In the genomic region with DNA sequence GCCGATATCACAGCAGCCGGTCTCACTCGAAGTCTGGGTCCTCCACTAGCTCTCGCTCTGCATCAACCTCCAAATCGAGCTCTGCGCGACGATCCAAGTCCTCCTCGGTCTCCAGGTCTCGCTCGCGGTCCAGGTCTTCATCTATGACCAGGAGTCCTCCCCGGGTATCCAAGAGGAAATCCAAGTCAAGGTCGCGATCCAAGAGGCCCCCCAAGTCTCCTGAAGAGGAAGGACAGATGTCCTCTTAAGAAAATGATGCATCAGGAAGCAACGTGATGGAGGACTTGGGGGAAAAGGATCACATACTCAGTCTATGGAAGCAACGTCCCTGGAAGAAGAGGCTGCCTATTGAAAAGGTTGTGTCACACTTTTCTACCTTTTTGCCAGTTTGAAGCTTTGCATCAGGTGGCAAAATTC, we compare ENCODE assay signal across 7 cellular contexts. TPM values are rescaled to one million over a fixed set of nuclear protein-coding genes. Genes with fewer than 3 reads are reported as not detected.
DNase-seq lines count a peak whose midpoint lies in the region; ATAC-seq, FAIRE-seq and TF ChIP-seq lines count a peak whose summit lies in the region.

No MANE protein-coding gene starts in this region.

- H3K9ac ChIP-seq in K562 (ENCODE audit: insufficient read depth in 1 of 2, low read depth in 2 of 2, low read length in 2 of 2), result peak overlapping the region; percentile 96 to 100
- H3K9ac ChIP-seq in subcutaneous abdominal adipose tissue (ENCODE audit: low read length in 5 of 5), result peak overlapping the region; percentile 77 to 97 (median 79)

- TF ChIP-seq EP300 in K562 (IDR thresholded peaks at IDR 0.05; ENCODE audit: low read length), result no peak

- peaks cover 38% of the 10 kb centered on the region for H3K79me2 ChIP-seq in K562 (ENCODE audit: control insufficient read depth, insufficient read depth, low read length)

- no TSS peak for BruUV-seq in K562 (replicated peaks; lab: Mats Ljungman, UMichigan)

- peaks cover 9% of the 10 kb centered on the region; the same call in 2 of the 3 replicates for H3K36me3 ChIP-seq in K562 (ENCODE audit: control insufficient read depth, insufficient read depth, low read length)
- no peaks in the 10 kb centered on the region for H3K36me3 ChIP-seq in subcutaneous abdominal adipose tissue (ENCODE audit: control insufficient read depth in 5 of 5, insufficient read depth in 5 of 5, low read length in 5 of 5)

- no peaks in the 10 kb centered on the region for H3K27me3 ChIP-seq in K562 (ENCODE audit: control insufficient read depth in 2 of 2, insufficient read depth in 2 of 2, low read length in 2 of 2)
- no peaks in the 10 kb centered on the region for H3K27me3 ChIP-seq in layer of hippocampus (ENCODE audit: control insufficient read depth, insufficient read depth, low read length)
- H3K27me3 ChIP-seq in subcutaneous abdominal adipose tissue (ENCODE audit: control insufficient read depth in 5 of 5, insufficient read depth in 4 of 5, low read length in 5 of 5), result no peaks in the 10 kb centered on the region

- H3K4me2 ChIP-seq in K562 (ENCODE audit: insufficient read depth, low read length), result peak overlapping the region; percentile 97

- peak overlapping the region; percentile 86 for H3K4me3 ChIP-seq in K562
- H3K4me3 ChIP-seq in subcutaneous abdominal adipose tissue (ENCODE audit: low read depth in 1 of 5, low read length in 5 of 5), result peak overlapping the region; percentile 87 to 100 (median 99)

- H3K4me1 ChIP-seq in K562 (replicated peaks in 1 of 2; ENCODE audit: control insufficient read depth in 2 of 2, insufficient read depth in 2 of 2, low read length in 2 of 2) (peaks cover 0 to 5% of the 10 kb centered on the region in 2 experiments; a peak in 3 of 5 replicates), subcutaneous abdominal adipose tissue (ENCODE audit: control insufficient read depth in 5 of 5, insufficient read depth in 5 of 5, low read length in 5 of 5) (peaks cover 2 to 28% (median 25%) of the 10 kb centered on the region in 5 donors)

- H4K20me1 ChIP-seq in K562 (replicated peaks; ENCODE audit: control insufficient read depth, insufficient read depth, low read length), result no peaks in the 10 kb centered on the region

- TF ChIP-seq POLR2A in K562 (conservative IDR thresholded peaks at IDR 0.05), result no peak

- in situ Hi-C loops in K562 (cut with MboI), result no loop called here

- WGBS in K562 (ENCODE audit: insufficient coverage, low coverage, missing lambda C conversion rate), result under 1% methylated on average over 15 of the region's 17 CpGs

- CTCF ChIA-PET in K562 (lab: Yijun Ruan, JAX; ENCODE audit: low intra/inter-chr PET ratio), result no interaction called here

- FAIRE-seq in GM19239 (lab: Jason Lieb, UNC), result peak; percentile 58
- FAIRE-seq in K562 (lab: Jason Lieb, UNC), result peak; percentile 44

- H3K9me1 ChIP-seq in K562 (ENCODE audit: control insufficient read depth, insufficient read depth, low read length), result no peaks in the 10 kb centered on the region

- peak overlapping the region; percentile 95 for H2AFZ ChIP-seq in K562 (ENCODE audit: low read depth, low read length)

- POLR2A ChIA-PET in K562 (lab: Yijun Ruan, JAX), result interaction anchor here (0.6 to 3.7 kb wide), 25 partner anchors 10 to 162 kb away, joined by 3 to 29 read pairs (median 4); partner anchors contain the start of gene ENDOD1

- intact Hi-C loops in K562 (cut with micrococcal nuclease), result loop anchor here (2.0 to 10.0 kb wide), 6 partner anchors 21 to 697 kb away; partner anchors contain the start of genes CWC15, ENDOD1, KDM4D and SESN3

- peak overlapping the region; percentile 94 for H3K27ac ChIP-seq in K562 (ENCODE audit: extremely low read depth, low read depth, low read length)
- H3K27ac ChIP-seq in layer of hippocampus (ENCODE audit: low read depth, low read length), result peak overlapping the region; percentile 92
- H3K27ac ChIP-seq in subcutaneous abdominal adipose tissue (ENCODE audit: low read depth, low read length), result peak overlapping the region; percentile 71

- no peak for DNase-seq in GM19239 (ENCODE audit: insufficient read length, low spot score)
- DNase-seq in NCI-H345 (lab: John Stamatoyannopoulos, UW), result peak; percentile 55
- DNase-seq in K562 (ENCODE audit: extremely low read depth in 1 of 4, low spot score in 3 of 4), result peak in 1 of 4 experiments; percentile 68
- no peak for DNase-seq in glomerular visceral epithelial cell (ENCODE audit: extremely low spot score)

- H3K9me3 ChIP-seq in K562 (replicated peaks; ENCODE audit: control insufficient read depth, insufficient read depth, low read depth, low read length), result no peaks in the 10 kb centered on the region
- H3K9me3 ChIP-seq in subcutaneous abdominal adipose tissue (ENCODE audit: control insufficient read depth in 5 of 5, low read length in 5 of 5), result no peaks in the 10 kb centered on the region

- ATAC-seq in K562 (peak; percentile 39), HG02885 (IDR thresholded peaks at IDR 0.05; ENCODE audit: poor library complexity, unreplicated experiment) (no peak)

- TF ChIP-seq CTCF in K562 (IDR thresholded peaks at IDR 0.05 in 2 of 3, conservative IDR thresholded peaks at IDR 0.05 in 1 of 3; ENCODE audit: insufficient read depth in 2 of 3, low read depth in 1 of 3, low read length in 3 of 3), result no peak

- TF ChIP-seq RAD21 in K562 (CRISPR knock-in tag; conservative IDR thresholded peaks at IDR 0.05 in 1 of 2, IDR thresholded peaks at IDR 0.05 in 1 of 2), result no peak

RNA-seq across cellular contexts. Expression of gene SRSF8, which starts 1.1 kb away (rescaled TPM):
- total RNA-seq in K562 (2011; cell fraction: chromatin; rRNA removed; ENCODE audit: low replicate concordance), result 18.0 and 21.3 TPM in 2 replicates
- 14.9 and 15.5 TPM in 2 replicates for total RNA-seq in K562 (2011; cell fraction: nucleolus; rRNA removed)
- total RNA-seq in K562 (2011; cell fraction: nucleoplasm; rRNA removed), result 18.6 and 27.9 TPM in 2 replicates
- total RNA-seq in K562 (2014; rRNA removed), result 15.1 and 18.0 TPM in 2 replicates
- total RNA-seq in K562 (2014; rRNA removed; fragmentation: Illumina TruSeq; extraction: Trizol), result 27.9 and 32.6 TPM in 2 replicates
- total RNA-seq in K562 (2015; rRNA removed; fragmentation: Illumina TruSeq; extraction: Trizol), result 22.2 and 24.9 TPM in 2 replicates
- 43.9 and 44.4 TPM in 2 replicates for total RNA-seq in K562 (2021)
- 50.4 and 53.4 TPM in 2 replicates for polyA plus RNA-seq in K562 (2011; rRNA removed)
- polyA plus RNA-seq in K562 (2011; cell fraction: cytosol; rRNA removed), result 42.0 and 46.4 TPM in 2 replicates
- polyA plus RNA-seq in K562 (2011; cell fraction: nucleus; rRNA removed), result 19.6 and 35.2 TPM in 2 replicates
- 34.9 and 41.9 TPM in 2 replicates for polyA plus RNA-seq in K562 (2012)
- polyA plus RNA-seq in K562 (2014; fragmentation: Illumina TruSeq; extraction: Trizol), result 41.1 and 42.8 TPM in 2 replicates
- 10 to 100 TPM; 23.5 to 24.1 TPM for polyA plus RNA-seq in K562 (2014; fragmentation: Nextera tagmentation; extraction: Ambion mirVana)
- 37.1 and 42.8 TPM in 2 replicates for polyA plus RNA-seq in K562 (2014; rRNA removed)
- polyA minus RNA-seq in K562 (2011; rRNA and poly(A)+ RNA removed), result 27.0 and 28.4 TPM in 2 replicates
- polyA minus RNA-seq in K562 (2011; cell fraction: cytosol; rRNA and poly(A)+ RNA removed), result 8.5 and 21.3 TPM in 2 replicates
- 8.3 and 14.8 TPM in 2 replicates for polyA minus RNA-seq in K562 (2011; cell fraction: nucleus; rRNA and poly(A)+ RNA removed)

RNA-seq across cellular contexts. Expression of gene KDM4F, which starts 18.6 kb away (rescaled TPM):
- not detected in 2 replicates for total RNA-seq in K562 (2011; cell fraction: chromatin; rRNA removed; ENCODE audit: low replicate concordance)
- total RNA-seq in K562 (2011; cell fraction: nucleolus; rRNA removed), result not detected in 2 replicates
- not detected in 2 replicates for total RNA-seq in K562 (2011; cell fraction: nucleoplasm; rRNA removed)
- total RNA-seq in K562 (2014; rRNA removed), result not detected in 2 replicates
- not detected in 2 replicates for total RNA-seq in K562 (2014; rRNA removed; fragmentation: Illumina TruSeq; extraction: Trizol)
- total RNA-seq in K562 (2015; rRNA removed; fragmentation: Illumina TruSeq; extraction: Trizol), result not detected in 2 replicates
- total RNA-seq in K562 (2021), result not detected in 2 replicates
- polyA plus RNA-seq in K562 (2011; rRNA removed), result not detected in 2 replicates
- not detected in 2 replicates for polyA plus RNA-seq in K562 (2011; cell fraction: cytosol; rRNA removed)
- not detected in 2 replicates for polyA plus RNA-seq in K562 (2011; cell fraction: nucleus; rRNA removed)
- not detected in 2 replicates for polyA plus RNA-seq in K562 (2012)
- not detected in 2 replicates for polyA plus RNA-seq in K562 (2014; fragmentation: Illumina TruSeq; extraction: Trizol)
- polyA plus RNA-seq in K562 (2014; fragmentation: Nextera tagmentation; extraction: Ambion mirVana), result not detected
- not detected in 2 replicates for polyA plus RNA-seq in K562 (2014; rRNA removed)
- not detected in 2 replicates for polyA minus RNA-seq in K562 (2011; rRNA and poly(A)+ RNA removed)
- not detected in 2 replicates for polyA minus RNA-seq in K562 (2011; cell fraction: cytosol; rRNA and poly(A)+ RNA removed)
- polyA minus RNA-seq in K562 (2011; cell fraction: nucleus; rRNA and poly(A)+ RNA removed), result not detected in 2 replicates

RNA-seq across cellular contexts. Expression of gene ENDOD1, which starts 21.8 kb away (rescaled TPM):
- 11.0 and 14.5 TPM in 2 replicates for total RNA-seq in K562 (2011; cell fraction: chromatin; rRNA removed; ENCODE audit: low replicate concordance)
- 14.3 and 16.5 TPM in 2 replicates for total RNA-seq in K562 (2011; cell fraction: nucleolus; rRNA removed)
- total RNA-seq in K562 (2011; cell fraction: nucleoplasm; rRNA removed), result 18.3 and 21.3 TPM in 2 replicates
- 9.8 and 10.3 TPM in 2 replicates for total RNA-seq in K562 (2014; rRNA removed)
- total RNA-seq in K562 (2014; rRNA removed; fragmentation: Illumina TruSeq; extraction: Trizol), result 11.8 and 12.2 TPM in 2 replicates
- 8.3 and 8.4 TPM in 2 replicates for total RNA-seq in K562 (2015; rRNA removed; fragmentation: Illumina TruSeq; extraction: Trizol)
- 9.7 and 10.5 TPM in 2 replicates for total RNA-seq in K562 (2021)
- 9.4 and 10.3 TPM in 2 replicates for polyA plus RNA-seq in K562 (2011; rRNA removed)
- 5.9 and 8.7 TPM in 2 replicates for polyA plus RNA-seq in K562 (2011; cell fraction: cytosol; rRNA removed)
- polyA plus RNA-seq in K562 (2011; cell fraction: nucleus; rRNA removed), result 5.8 and 9.7 TPM in 2 replicates
- 7.6 and 8.2 TPM in 2 replicates for polyA plus RNA-seq in K562 (2012)
- polyA plus RNA-seq in K562 (2014; fragmentation: Illumina TruSeq; extraction: Trizol), result 8.1 and 9.3 TPM in 2 replicates
- 1 to 10 TPM; 4.2 to 4.4 TPM for polyA plus RNA-seq in K562 (2014; fragmentation: Nextera tagmentation; extraction: Ambion mirVana)
- polyA plus RNA-seq in K562 (2014; rRNA removed), result 5.1 and 5.2 TPM in 2 replicates
- 16.0 and 20.7 TPM in 2 replicates for polyA minus RNA-seq in K562 (2011; rRNA and poly(A)+ RNA removed)
- 8.1 and 8.5 TPM in 2 replicates for polyA minus RNA-seq in K562 (2011; cell fraction: cytosol; rRNA and poly(A)+ RNA removed)
- 6.1 and 14.1 TPM in 2 replicates for polyA minus RNA-seq in K562 (2011; cell fraction: nucleus; rRNA and poly(A)+ RNA removed)

RNA-seq across cellular contexts. Expression of gene KDM4E, which starts 42.8 kb away (rescaled TPM):
- not detected in 2 replicates for total RNA-seq in K562 (2011; cell fraction: chromatin; rRNA removed; ENCODE audit: low replicate concordance)
- not detected in 2 replicates for total RNA-seq in K562 (2011; cell fraction: nucleolus; rRNA removed)
- total RNA-seq in K562 (2011; cell fraction: nucleoplasm; rRNA removed), result not detected in 2 replicates
- not detected in 2 replicates for total RNA-seq in K562 (2014; rRNA removed)
- total RNA-seq in K562 (2014; rRNA removed; fragmentation: Illumina TruSeq; extraction: Trizol), result not detected in 2 replicates
- not detected in 2 replicates for total RNA-seq in K562 (2015; rRNA removed; fragmentation: Illumina TruSeq; extraction: Trizol)
- total RNA-seq in K562 (2021), result not detected in 2 replicates
- not detected in 2 replicates for polyA plus RNA-seq in K562 (2011; rRNA removed)
- polyA plus RNA-seq in K562 (2011; cell fraction: cytosol; rRNA removed), result not detected in 2 replicates
- not detected in 2 replicates for polyA plus RNA-seq in K562 (2011; cell fraction: nucleus; rRNA removed)
- polyA plus RNA-seq in K562 (2012), result not detected in 2 replicates
- not detected in 2 replicates for polyA plus RNA-seq in K562 (2014; fragmentation: Illumina TruSeq; extraction: Trizol)
- polyA plus RNA-seq in K562 (2014; fragmentation: Nextera tagmentation; extraction: Ambion mirVana), result under 1 TPM in 1 of 2 experiments, not detected in 1; 0.04 TPM
- not detected in 2 replicates for polyA plus RNA-seq in K562 (2014; rRNA removed)
- polyA minus RNA-seq in K562 (2011; rRNA and poly(A)+ RNA removed), result not detected in 2 replicates
- not detected in 2 replicates for polyA minus RNA-seq in K562 (2011; cell fraction: cytosol; rRNA and poly(A)+ RNA removed)
- polyA minus RNA-seq in K562 (2011; cell fraction: nucleus; rRNA and poly(A)+ RNA removed), result not detected in 2 replicates
